8 cellular contexts compared by ENCODE assay signal in genomic region chr17:76866774-76867577, GRCh38. TPM values are rescaled to one million over a fixed set of nuclear protein-coding genes. Genes with fewer than 3 reads are reported as not detected.
DNase-seq lines count a peak whose midpoint lies in the region; ATAC-seq and TF ChIP-seq lines count a peak whose summit lies in the region.

No MANE protein-coding gene starts in this region.

- H3K56ac ChIP-seq in H9 (ENCODE audit: insufficient read length, low read depth, low read length) = no peak overlapping the region

- peaks cover 15% of the 10 kb centered on the region for H3K27me3 ChIP-seq in AG04450 (ENCODE audit: control insufficient read depth, insufficient read depth, low read length)
- peaks cover 4% of the 10 kb centered on the region; the same call in 1 of the 2 replicates for H3K27me3 ChIP-seq in H9 (ENCODE audit: insufficient read depth, low read length)
- H3K27me3 ChIP-seq in HAP-1 (ENCODE audit: low read depth) = no peaks in the 10 kb centered on the region

- H3K4ac ChIP-seq in H9 (ENCODE audit: low read depth, low read length) = no peak overlapping the region

- H3T11ph ChIP-seq in H9 (ENCODE audit: low read length) = no peak overlapping the region

- no peak overlapping the region for H2BK120ac ChIP-seq in H9 (ENCODE audit: low read depth, low read length, poor library complexity, severe bottlenecking)

- H2AK5ac ChIP-seq in H9 (ENCODE audit: insufficient read length, low read length) = no peak overlapping the region

- H2BK15ac ChIP-seq in H9 (ENCODE audit: low read depth, low read length) = no peak overlapping the region

- in situ Hi-C loops in HAP-1 (cut with MboI; ENCODE audit: low sequenced_read_pairs) = loop anchor here (5.0 kb wide), 1 partner anchor 190 kb away; no protein-coding TSS in a partner anchor

- no peak overlapping the region for H4K91ac ChIP-seq in H9 (ENCODE audit: insufficient read length, low read depth, low read length)

- H4K5ac ChIP-seq in H9 (ENCODE audit: insufficient read length, low read depth, low read length) = no peak overlapping the region

- H3K23ac ChIP-seq in H9 (ENCODE audit: insufficient read length, low read depth, low read length) = no peak overlapping the region

- peaks cover 3% of the 10 kb centered on the region; the same call in 1 of the 2 replicates for H3K4me1 ChIP-seq in H9 (ENCODE audit: insufficient read depth, low read length)
- H3K4me1 ChIP-seq in HAP-1 = peaks cover 2% of the 10 kb centered on the region

- no peaks in the 10 kb centered on the region for H3K79me2 ChIP-seq in H9 (ENCODE audit: insufficient read depth, low read length)

- H3K27ac Mint-ChIP-seq in H9 = no peak overlapping the region
- no peak overlapping the region for H3K27ac Mint-ChIP-seq in activated T-helper 17 cell treated with anti-CD3 and anti-CD28 coated beads, Interleukin-2, amount 50 U/mL, for 72 hours

- H4K8ac ChIP-seq in H9 (replicated peaks; ENCODE audit: insufficient read length, low read depth, low read length) = no peak overlapping the region

- H3K4me3 Mint-ChIP-seq in H9 = peak overlapping the region; percentile 61 to 83
- peak overlapping the region; percentile 66 for H3K4me3 Mint-ChIP-seq in activated T-helper 17 cell treated with anti-CD3 and anti-CD28 coated beads, Interleukin-2, amount 50 U/mL, for 72 hours

- no peaks in the 10 kb centered on the region for H3K79me1 ChIP-seq in H9 (ENCODE audit: insufficient read depth, low read depth, low read length, poor library complexity, severe bottlenecking)

- H3K18ac ChIP-seq in H9 (ENCODE audit: insufficient read length, low read depth, low read length) = no peak overlapping the region

- H2BK12ac ChIP-seq in H9 (ENCODE audit: insufficient read length, low read depth, low read length) = no peak overlapping the region

- H3K23me2 ChIP-seq in H9 (ENCODE audit: insufficient read length, low read depth, low read length, poor library complexity, severe bottlenecking) = peaks cover 17% of the 10 kb centered on the region

- no peaks in the 10 kb centered on the region; a peak in 1 of 7 replicates for H3K36me3 Mint-ChIP-seq in H9 (ENCODE audit: insufficient read depth in 1 of 3, low read depth in 3 of 3)
- peaks cover 7% of the 10 kb centered on the region for H3K36me3 Mint-ChIP-seq in activated T-helper 17 cell treated with anti-CD3 and anti-CD28 coated beads, Interleukin-2, amount 50 U/mL, for 72 hours (ENCODE audit: low read depth)

- H3K27ac ChIP-seq in AG04450 (ENCODE audit: low read depth, low read length) (peak overlapping the region; percentile 40), H9 (ENCODE audit: insufficient read length, low read depth, low read length) (no peak overlapping the region)

- peaks cover 48% of the 10 kb centered on the region for H3K27me3 Mint-ChIP-seq in H9 (ENCODE audit: low read depth)
- H3K27me3 Mint-ChIP-seq in activated T-helper 17 cell treated with anti-CD3 and anti-CD28 coated beads, Interleukin-2, amount 50 U/mL, for 72 hours = peaks cover 16% of the 10 kb centered on the region

- POLR2A ChIA-PET in AG04450 (lab: Yijun Ruan, JAX) = interaction anchor here (0.6 to 1.7 kb wide), 4 partner anchors 189 to 262 kb away, joined by 3 to 12 read pairs (median 5); no protein-coding TSS in a partner anchor

- no peak for ATAC-seq in activated T-helper 17 cell treated with anti-CD3 and anti-CD28 coated beads, Interleukin-2, amount 50 U/mL, for 72 hours (replicated peaks)
- ATAC-seq in GM18858 (IDR thresholded peaks at IDR 0.05; ENCODE audit: unreplicated experiment) (no peak), HG02938 (IDR thresholded peaks at IDR 0.05; ENCODE audit: unreplicated experiment) (no peak)

- no peak overlapping the region for H2AFZ ChIP-seq in H9 (ENCODE audit: low read length)

- peaks cover 5% of the 10 kb centered on the region for H4K20me1 ChIP-seq in H9 (ENCODE audit: control insufficient read depth, insufficient read depth, insufficient read length)

- H3K4me1 Mint-ChIP-seq in H9 = peaks cover 12 to 13% of the 10 kb centered on the region in 2 experiments
- H3K4me1 Mint-ChIP-seq in activated T-helper 17 cell treated with anti-CD3 and anti-CD28 coated beads, Interleukin-2, amount 50 U/mL, for 72 hours = peaks cover 4% of the 10 kb centered on the region

- H3K4me3 ChIP-seq in AG04450 (ENCODE audit: low read depth, low read length) (no peak overlapping the region), HAP-1 (no peak overlapping the region)

- no peak for TF ChIP-seq CTCF in AG04450 (IDR thresholded peaks at IDR 0.05; ENCODE audit: low read depth, low read length)
- no peak for TF ChIP-seq CTCF in H9 (conservative IDR thresholded peaks at IDR 0.05)

- H3K9ac ChIP-seq in H9 (ENCODE audit: extremely low read depth, insufficient read length, low read length) = no peak overlapping the region

- H2BK5ac ChIP-seq in H9 (ENCODE audit: insufficient read length, low read length) = no peak overlapping the region

- CTCF ChIA-PET in AG04450 (lab: Charles Lee) = interaction anchor here (0.5 to 3.0 kb wide), 19 partner anchors 7 to 315 kb away, joined by 3 to 87 read pairs (median 4); no protein-coding TSS in a partner anchor

- H2BK20ac ChIP-seq in H9 (ENCODE audit: low read depth, low read length, poor library complexity, severe bottlenecking) = no peak overlapping the region

- no peak for DNase-seq in AG04450 (ENCODE audit: low read depth, low spot score)
- no peak for DNase-seq in H9
- DNase-seq in iPS-NIHi7 (ENCODE audit: extremely low spot score) = peak; percentile 70
- DNase-seq in pons (ENCODE audit: low spot score) = no peak
- DNase-seq in HAP-1 (ENCODE audit: low spot score in 2 of 2) = no peak

- no peaks in the 10 kb centered on the region; a peak in 2 of 5 replicates for H3K9me3 Mint-ChIP-seq in H9
- H3K9me3 Mint-ChIP-seq in activated T-helper 17 cell treated with anti-CD3 and anti-CD28 coated beads, Interleukin-2, amount 50 U/mL, for 72 hours = no peaks in the 10 kb centered on the region

- no peak overlapping the region for H3K14ac ChIP-seq in H9 (ENCODE audit: insufficient read depth, low read length)

- no peaks in the 10 kb centered on the region for H3K36me3 ChIP-seq in HAP-1 (replicated peaks)

- H3K9me3 ChIP-seq in AG04450 (ENCODE audit: control insufficient read depth, insufficient read depth, low read length) (peaks cover 5% of the 10 kb centered on the region; the same call in 1 of the 2 replicates), H9 (ENCODE audit: control insufficient read depth, low read depth, low read length) (no peaks in the 10 kb centered on the region), HAP-1 (no peaks in the 10 kb centered on the region)

- H3K4me2 ChIP-seq in H9 (ENCODE audit: insufficient read depth, insufficient read length, low read length) = peak overlapping the region; percentile 44

- no CpG with 5 or more reads among the region's 9 CpGs for WGBS in H9 (ENCODE audit: extremely low coverage, insufficient read length, low lambda C conversion rate)

RNA-seq across cellular contexts. Expression of gene MGAT5B, which starts 1.2 kb away (rescaled TPM):
- 0.69 and 0.81 TPM in 2 replicates for polyA plus RNA-seq in AG04450 (2011; rRNA removed)
- polyA minus RNA-seq in AG04450 (2011; rRNA and poly(A)+ RNA removed) = 0.91 and 1.3 TPM in 2 replicates
- 4.6 and 4.9 TPM in 2 replicates for total RNA-seq in H9 (2021)
- under 1 TPM; 0.16 to 0.39 TPM for total RNA-seq in activated T-helper 17 cell treated with anti-CD3 and anti-CD28 coated beads, Interleukin-2, amount 50 U/mL, for 72 hours
